Comparison of ENCODE assay signal across 1 cellular context in genomic region chr1:156802421-156802820, GRCh38.
TF ChIP-seq lines count a peak whose summit lies in the region.

No MANE protein-coding gene starts in this region.

TF ChIP-seq in HCT116, 20 proteins besides CTCF, POLR2A, EP300 and RAD21 (continued from another document):
- TF ChIP-seq, protein P1, sequence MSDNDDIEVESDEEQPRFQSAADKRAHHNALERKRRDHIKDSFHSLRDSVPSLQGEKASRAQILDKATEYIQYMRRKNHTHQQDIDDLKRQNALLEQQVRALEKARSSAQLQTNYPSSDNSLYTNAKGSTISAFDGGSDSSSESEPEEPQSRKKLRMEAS (IDR thresholded peaks at IDR 0.05) = no peak
